10 cellular contexts compared by ENCODE assay signal in the genomic region with DNA sequence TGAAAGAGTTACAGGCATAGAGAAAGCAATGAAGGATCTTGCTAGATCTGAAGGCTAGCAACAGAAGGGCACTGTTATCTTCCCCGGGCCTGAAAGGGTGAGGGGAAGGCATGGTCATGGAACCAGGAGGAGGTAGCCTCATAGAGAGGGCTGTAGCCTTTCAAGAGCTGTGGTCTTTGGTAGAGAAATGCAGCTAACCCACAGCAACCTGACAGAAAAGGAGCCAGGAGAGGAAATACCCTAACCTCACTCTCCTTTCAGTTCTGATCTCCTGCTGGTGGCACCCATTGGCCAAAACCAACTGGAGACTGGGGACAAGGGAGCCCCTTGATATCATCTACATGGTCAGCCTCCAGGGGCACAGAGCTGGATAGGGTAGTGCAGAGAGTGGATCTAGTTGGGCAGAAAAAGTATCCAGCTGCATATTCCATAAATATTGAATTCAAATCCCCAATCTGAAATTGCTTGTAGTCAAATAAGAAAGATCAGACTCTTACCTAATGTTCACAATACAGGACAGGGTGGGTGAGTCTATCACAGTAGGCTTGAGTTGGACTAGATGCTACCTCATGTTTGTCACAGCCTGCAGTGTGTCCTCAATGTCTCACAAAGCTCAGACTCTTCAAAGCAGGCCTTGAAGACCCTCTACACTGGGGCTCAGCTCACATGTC.
DNase-seq lines count a peak whose midpoint lies in the region; ATAC-seq, FAIRE-seq and TF ChIP-seq lines count a peak whose summit lies in the region.
"Had no signal": no experiment of that assay in that cellular context is flagged by ENCODE, and none has a peak within 500 bp of the region (broad histone marks: within the 10 kb centered on the region; RNA-seq: fewer than 3 reads in every experiment).

No MANE protein-coding gene starts in this region.

- H4K20me1 ChIP-seq in GM12878 (ENCODE audit: control insufficient read depth, insufficient read depth) (no peaks in the 10 kb centered on the region), PC-9 (ENCODE audit: insufficient read depth) (no peaks in the 10 kb centered on the region)

- no peak overlapping the region for H2AFZ ChIP-seq in GM12878 (ENCODE audit: control insufficient read depth, low read depth, low read length)
- no peak overlapping the region for H2AFZ ChIP-seq in PC-9

- H3K4me1 ChIP-seq in GM12878 (ENCODE audit: control insufficient read depth, insufficient read depth, low read length) (peaks cover 34% of the 10 kb centered on the region), PC-9 (replicated peaks; ENCODE audit: insufficient read depth) (peaks cover 27% of the 10 kb centered on the region), HAP-1 (no peaks in the 10 kb centered on the region)

- no peak for FAIRE-seq in GM12878 (lab: Jason Lieb, UNC)

- TF ChIP-seq POLR2A in GM12878 (IDR thresholded peaks at IDR 0.05; ENCODE audit: low read depth, low read length): no peak

- H3K36me3 ChIP-seq in GM12878 (ENCODE audit: control insufficient read depth in 2 of 2, insufficient read depth in 2 of 2, low read length in 1 of 2) (no peaks in the 10 kb centered on the region), PC-9 (ENCODE audit: low read depth) (no peaks in the 10 kb centered on the region), HAP-1 (replicated peaks) (no peaks in the 10 kb centered on the region)
- H3K36me3 ChIP-seq: ovary had no signal

- H3K4me3 ChIP-seq in GM12878 (no peak overlapping the region), PC-9 (no peak overlapping the region), HAP-1 (no peak overlapping the region)
- H3K4me3 ChIP-seq: ovary had no signal

- DNase-seq in GM10266 (ENCODE audit: extremely low spot score): peak; percentile 29
- DNase-seq in GM12878 (ENCODE audit: low read depth, low spot score): peak; percentile 67
- DNase-seq in PC-9: no peak
- no peak for DNase-seq in HAP-1 (ENCODE audit: low spot score in 2 of 2)
- DNase-seq in NCI-H69 (lab: John Stamatoyannopoulos, UW): no peak
- no peak for DNase-seq in pons (ENCODE audit: low spot score)
- DNase-seq: EL, ovary had no signal

- H3K9ac ChIP-seq in GM12878 (ENCODE audit: control insufficient read depth, insufficient read depth, low read length): no peak overlapping the region

- H3K27me3 ChIP-seq in GM12878 (replicated peaks in 1 of 2; ENCODE audit: control insufficient read depth in 2 of 2, insufficient read depth in 2 of 2, low read length in 1 of 2) (no peaks in the 10 kb centered on the region), PC-9 (ENCODE audit: insufficient read depth, low read depth) (no peaks in the 10 kb centered on the region), HAP-1 (ENCODE audit: low read depth) (no peaks in the 10 kb centered on the region; the same call in 1 of the 2 replicates)
- H3K27me3 ChIP-seq: ovary had no signal

- CTCF ChIA-PET in GM12878 (lab: Yijun Ruan, JAX): interaction anchor here (0.6 to 1.2 kb wide), 7 partner anchors 10 to 119 kb away, joined by 3 to 6 read pairs (median 3); no protein-coding TSS in a partner anchor
- CTCF ChIA-PET in PC-9 (lab: Charles Lee): no interaction called here

- H3K4me2 ChIP-seq in GM12878 (ENCODE audit: control insufficient read depth, insufficient read depth) (peak overlapping the region; percentile 58), PC-9 (no peak overlapping the region)

- TF ChIP-seq RAD21 in GM12878 (IDR thresholded peaks at IDR 0.05; ENCODE audit: insufficient read depth, low read depth, low read length): no peak

- H3K9me3 ChIP-seq in GM12878 (replicated peaks; ENCODE audit: control insufficient read depth, insufficient read depth, low read length) (no peaks in the 10 kb centered on the region), PC-9 (ENCODE audit: insufficient read depth, low read depth) (no peaks in the 10 kb centered on the region), HAP-1 (no peaks in the 10 kb centered on the region)
- H3K9me3 ChIP-seq: ovary had no signal

- in situ Hi-C loops in GM12878 (cut with MboI): no loop called here
- in situ Hi-C loops in HAP-1 (cut with MboI; ENCODE audit: low sequenced_read_pairs): no loop called here

- H3K27ac ChIP-seq in GM12878 (ENCODE audit: control insufficient read depth, insufficient read depth) (peak overlapping the region; percentile 27; the same call in 1 of the 2 replicates), PC-9 (no peak overlapping the region)
- H3K27ac ChIP-seq: ovary had no signal

- intact Hi-C loops in GM12878 (cut with micrococcal nuclease; ENCODE audit: unreplicated experiment) (loop anchor here (5.0 kb wide), 1 partner anchor 149 kb away; no protein-coding TSS in a partner anchor), PC-9 (cut with micrococcal nuclease; ENCODE audit: unreplicated experiment) (no loop called here)

- POLR2A ChIA-PET in GM12878 (lab: Charles Lee) (interaction anchor here (0.7 to 1.6 kb wide), 4 partner anchors 45 to 840 kb away, joined by 3 to 5 read pairs (median 3); a partner anchor contains a TSS), PC-9 (lab: Charles Lee; ENCODE audit: unreplicated experiment) (interaction anchor here (0.6 kb wide), 1 partner anchor 15 kb away, joined by 12 read pairs; no protein-coding TSS in a partner anchor)

- peak in 1 of 2 experiments; percentile 40; a peak in 1 of 4 replicates for TF ChIP-seq EP300 in GM12878 (IDR thresholded peaks at IDR 0.05; ENCODE audit: borderline replicate concordance in 1 of 2, control insufficient read depth in 1 of 2, low read depth in 2 of 2, low read length in 2 of 2)

- TF ChIP-seq CTCF in GM10266 (IDR thresholded peaks at IDR 0.05; ENCODE audit: control insufficient read depth, insufficient read depth, low read depth, missing control alignments) (no peak), GM12878 (IDR thresholded peaks at IDR 0.05 in 2 of 3, conservative IDR thresholded peaks at IDR 0.05 in 1 of 3; ENCODE audit: control insufficient read depth in 2 of 3, extremely low read depth in 1 of 3, insufficient read depth in 1 of 3, low read depth in 3 of 3, low read length in 3 of 3) (no peak), PC-9 (conservative IDR thresholded peaks at IDR 0.05) (no peak)

- 0% methylated on average over 1 of the region's 1 CpG for WGBS in GM12878 (ENCODE audit: insufficient coverage, insufficient replicate concordance, low lambda C conversion rate, missing lambda C conversion rate)

- H3K79me2 ChIP-seq in GM12878 (ENCODE audit: control insufficient read depth, insufficient read depth, low read length): no peaks in the 10 kb centered on the region
- H3K79me2 ChIP-seq in PC-9 (ENCODE audit: low read depth): no peaks in the 10 kb centered on the region

- no TSS peak for BruUV-seq in GM12878 (replicated peaks; lab: Mats Ljungman, UMichigan)
- no TSS peak for BruUV-seq in PC-9 (replicated peaks; lab: Mats Ljungman, UMichigan)

- no peaks in the 10 kb centered on the region for H3K9me2 ChIP-seq in PC-9 (ENCODE audit: insufficient read depth)

- H3F3A ChIP-seq in PC-9 (ENCODE audit: insufficient read depth, low read depth): peaks cover 15% of the 10 kb centered on the region

- SMC1A ChIA-PET in GM12878 (lab: Charles Lee; ENCODE audit: uncharacterized antibody, unreplicated experiment): interaction anchor here (0.8 to 2.1 kb wide), 17 partner anchors 12 to 415 kb away, joined by 3 to 11 read pairs (median 3); no protein-coding TSS in a partner anchor

- peak; percentile 74 for ATAC-seq in GM19397 (IDR thresholded peaks at IDR 0.05; ENCODE audit: unreplicated experiment)
- ATAC-seq in HG03135 (IDR thresholded peaks at IDR 0.05; ENCODE audit: unreplicated experiment): peak; percentile 84
- ATAC-seq in GM12878: peak; percentile 92

- RAD21 ChIA-PET in GM12878 (lab: Charles Lee; ENCODE audit: unreplicated experiment): interaction anchor here (0.8 to 2.4 kb wide), 7 partner anchors 41 to 320 kb away, joined by 3 to 10 read pairs (median 5); a partner anchor contains a TSS

TF ChIP-seq in GM12878, 131 proteins besides CTCF, POLR2A, EP300 and RAD21 (continues in another document):
- TF ChIP-seq HDAC2 (IDR thresholded peaks at IDR 0.05) (no peak), CBX5 (IDR thresholded peaks at IDR 0.05; ENCODE audit: low read depth) (no peak), IKZF2 (IDR thresholded peaks at IDR 0.05) (peak; percentile 54 to 59), DPF2 (IDR thresholded peaks at IDR 0.05) (peak; percentile 49; the same call in 1 of the 2 replicates), SPI1 (IDR thresholded peaks at IDR 0.05; ENCODE audit: borderline replicate concordance, insufficient read depth, low read depth, low read length) (peak; percentile 20; the same call in 1 of the 2 replicates), IKZF1 (conservative IDR thresholded peaks at IDR 0.05) (peak; percentile 47; the same call in 1 of the 2 replicates), PAX5 (IDR thresholded peaks at IDR 0.05; ENCODE audit: borderline replicate concordance, low read depth, low read length) (peak; percentile 39; the same call in 1 of the 2 replicates), RELA (IDR thresholded peaks at IDR 0.05; ENCODE audit: borderline replicate concordance, partially characterized antibody) (peak; percentile 26), IRF4 (IDR thresholded peaks at IDR 0.05; ENCODE audit: low read depth, low read length) (peak; percentile 57), CBFB (IDR thresholded peaks at IDR 0.05; ENCODE audit: low read depth) (0 out of 2 replicates have a peak, but pooled peaks have one; percentile 24), RUNX3 (IDR thresholded peaks at IDR 0.05; ENCODE audit: low read length) (peak; percentile 84), TCF12 (IDR thresholded peaks at IDR 0.05; ENCODE audit: low read depth, low read length) (0 out of 2 replicates have a peak, but pooled peaks have one; percentile 21), MTA2 (IDR thresholded peaks at IDR 0.05; ENCODE audit: low read depth) (peak; percentile 39; the same call in 1 of the 2 replicates), EED (IDR thresholded peaks at IDR 0.05; ENCODE audit: low read depth) (peak; percentile 75)
- TF ChIP-seq, protein P1, sequence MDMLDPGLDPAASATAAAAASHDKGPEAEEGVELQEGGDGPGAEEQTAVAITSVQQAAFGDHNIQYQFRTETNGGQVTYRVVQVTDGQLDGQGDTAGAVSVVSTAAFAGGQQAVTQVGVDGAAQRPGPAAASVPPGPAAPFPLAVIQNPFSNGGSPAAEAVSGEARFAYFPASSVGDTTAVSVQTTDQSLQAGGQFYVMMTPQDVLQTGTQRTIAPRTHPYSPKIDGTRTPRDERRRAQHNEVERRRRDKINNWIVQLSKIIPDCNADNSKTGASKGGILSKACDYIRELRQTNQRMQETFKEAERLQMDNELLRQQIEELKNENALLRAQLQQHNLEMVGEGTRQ (IDR thresholded peaks at IDR 0.05; ENCODE audit: borderline replicate concordance, low read depth, low read length): no peak

Comparison
In these comparisons a context has a peak if more than half of its experiments do, and no peak if none do; other contexts are left out.
1. DNase-seq: peak in GM10266 (single experiment) and GM12878 (single experiment); none in PC-9 (0 of 2), HAP-1 (0 of 2), NCI-H69 (single experiment) and pons (single experiment).
2. Peak in every context shown above with its lines, with median percentiles within 50 percentile points of each other: ATAC-seq.